12 cellular contexts compared by ENCODE assay signal in the genomic region with DNA sequence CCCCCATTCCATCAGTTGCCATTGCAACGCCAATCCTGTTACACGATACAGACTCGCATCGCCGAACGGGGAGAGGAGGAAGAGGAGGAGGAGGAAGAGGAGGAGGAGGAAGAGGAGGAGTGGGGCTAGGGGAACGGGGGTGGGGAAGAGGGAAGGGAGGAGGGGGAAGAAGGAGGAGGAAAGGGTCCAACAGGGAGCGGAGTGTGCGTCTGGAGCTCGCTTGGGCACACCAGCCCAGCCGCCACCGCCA. TPM values are rescaled to one million over a fixed set of nuclear protein-coding genes. Genes with fewer than 3 reads are reported as not detected.
DNase-seq lines count a peak whose midpoint lies in the region; ATAC-seq and TF ChIP-seq lines count a peak whose summit lies in the region.
"Had no signal": no experiment of that assay in that cellular context is flagged by ENCODE, and none has a peak within 500 bp of the region (broad histone marks: within the 10 kb centered on the region; RNA-seq: fewer than 3 reads in every experiment).

No MANE protein-coding gene starts in this region.

- no peak overlapping the region for H2BK5ac ChIP-seq in mesenchymal stem cell (ENCODE audit: low read depth, low read length, poor library complexity, severe bottlenecking)

- H3K4me2 ChIP-seq in mammary epithelial cell (ENCODE audit: insufficient read depth, low read depth, low read length) (no peak overlapping the region), mesenchymal stem cell (ENCODE audit: low read length, poor library complexity, severe bottlenecking) (peak overlapping the region; percentile 91)

- no peak overlapping the region for H3K27ac ChIP-seq in mammary epithelial cell (ENCODE audit: insufficient read depth, low read depth, low read length)
- H3K27ac ChIP-seq in mesenchymal stem cell (ENCODE audit: low read length, poor library complexity, severe bottlenecking): no peak overlapping the region
- H3K27ac ChIP-seq in thoracic aorta: no peak overlapping the region
- H3K27ac ChIP-seq in colonic mucosa: no peak overlapping the region
- H3K27ac ChIP-seq: neutrophil, tibial nerve had no signal

- H3K18ac ChIP-seq in mesenchymal stem cell (ENCODE audit: low read depth in 1 of 2, low read length in 2 of 2): no peak overlapping the region

- WGBS in mammary epithelial cell (ENCODE audit: low coverage, missing lambda C conversion rate): 4% methylated on average over 7 of the region's 12 CpGs
- WGBS in mesenchymal stem cell: 0% methylated on average over 2 of the region's 12 CpGs

- no peak overlapping the region for H3K4me3 ChIP-seq in mammary epithelial cell (replicated peaks in 1 of 3; ENCODE audit: insufficient read depth in 1 of 3, low read depth in 2 of 3, low read length in 3 of 3)
- peak overlapping the region in 1 of 2 experiments; percentile 53 for H3K4me3 ChIP-seq in mesenchymal stem cell (ENCODE audit: insufficient read depth in 1 of 2, low read depth in 1 of 2, low read length in 2 of 2)
- H3K4me3 ChIP-seq in thoracic aorta: peak overlapping the region; percentile 45
- H3K4me3 ChIP-seq in mucosa of descending colon: no peak overlapping the region
- no peak overlapping the region for H3K4me3 ChIP-seq in colonic mucosa

- no peak overlapping the region for H2AK5ac ChIP-seq in mesenchymal stem cell (ENCODE audit: low read length, severe bottlenecking)

- peaks cover 1% of the 10 kb centered on the region for H3K4me1 Mint-ChIP-seq in T-helper 2 cell treated with Interferon-gamma antibody and Interleukin-4, amounts not matched to agents 5 μg/mL and 100 μg/mL, for 36 hours (ENCODE audit: low read depth)

- peaks cover 2% of the 10 kb centered on the region for H3K9me3 ChIP-seq in mammary epithelial cell (replicated peaks; ENCODE audit: insufficient read depth, low read length)
- no peaks in the 10 kb centered on the region for H3K9me3 ChIP-seq in mesenchymal stem cell (ENCODE audit: control insufficient read depth, low read length)
- H3K9me3 ChIP-seq in thoracic aorta: no peaks in the 10 kb centered on the region
- no peaks in the 10 kb centered on the region for H3K9me3 ChIP-seq in mucosa of descending colon
- no peaks in the 10 kb centered on the region for H3K9me3 ChIP-seq in colonic mucosa
- H3K9me3 ChIP-seq: neutrophil, tibial nerve had no signal

- no peak overlapping the region for H3K4ac ChIP-seq in mesenchymal stem cell (ENCODE audit: low read depth in 1 of 2, low read length in 2 of 2)

- H2AFZ ChIP-seq in mammary epithelial cell (ENCODE audit: low read depth, low read length) (no peak overlapping the region), mesenchymal stem cell (ENCODE audit: low read depth, low read length) (peak overlapping the region; percentile 93)

- no peak overlapping the region for H3K9ac ChIP-seq in mammary epithelial cell (ENCODE audit: insufficient read depth, low read length)
- H3K9ac ChIP-seq in mesenchymal stem cell (ENCODE audit: low read length): no peak overlapping the region
- H3K9ac ChIP-seq in colonic mucosa (ENCODE audit: low read depth in 2 of 2, low read length in 2 of 2): no peak overlapping the region

- peak overlapping the region; percentile 12 for H3K4me3 Mint-ChIP-seq in T-helper 2 cell treated with Interferon-gamma antibody and Interleukin-4, amounts not matched to agents 5 μg/mL and 100 μg/mL, for 36 hours

- TF ChIP-seq CTCF in mammary epithelial cell (conservative IDR thresholded peaks at IDR 0.05 in 1 of 2, IDR thresholded peaks at IDR 0.05 in 1 of 2; ENCODE audit: extremely low read depth in 1 of 2, insufficient read depth in 1 of 2, low read depth in 1 of 2, low read length in 2 of 2): no peak
- TF ChIP-seq CTCF in thoracic aorta (IDR thresholded peaks at IDR 0.05): no peak
- TF ChIP-seq CTCF in mucosa of descending colon (IDR thresholded peaks at IDR 0.05): no peak
- no peak for TF ChIP-seq CTCF in colonic mucosa (IDR thresholded peaks at IDR 0.05)

- no peaks in the 10 kb centered on the region for H3K79me1 ChIP-seq in mesenchymal stem cell (replicated peaks; ENCODE audit: low read length, poor library complexity, severe bottlenecking)

- no peaks in the 10 kb centered on the region for H3K79me2 ChIP-seq in mammary epithelial cell (ENCODE audit: insufficient read depth, low read length)

- no peaks in the 10 kb centered on the region for H3K36me3 Mint-ChIP-seq in T-helper 2 cell treated with Interferon-gamma antibody and Interleukin-4, amounts not matched to agents 5 μg/mL and 100 μg/mL, for 36 hours (ENCODE audit: low read depth)

- CTCF ChIA-PET in mammary epithelial cell (lab: Charles Lee; ENCODE audit: low non-redundant PET): no interaction called here

- dilution Hi-C loops in mammary epithelial cell (cut with HindIII; ENCODE audit: low sequenced_read_pairs): no loop called here

- no peaks in the 10 kb centered on the region for H3K9me3 Mint-ChIP-seq in T-helper 2 cell treated with Interferon-gamma antibody and Interleukin-4, amounts not matched to agents 5 μg/mL and 100 μg/mL, for 36 hours

- no peak overlapping the region for H3K23ac ChIP-seq in mesenchymal stem cell (ENCODE audit: low read length in 2 of 2)

- H4K8ac ChIP-seq in mesenchymal stem cell (ENCODE audit: low read length): peak overlapping the region; percentile 46

- no peak for ATAC-seq in thoracic aorta (ENCODE audit: insufficient number of reproducible peaks, low FRiP score, low read depth)
- no peak for ATAC-seq in mucosa of descending colon

- H4K20me1 ChIP-seq in mammary epithelial cell (ENCODE audit: insufficient read depth, low read length): no peaks in the 10 kb centered on the region

- no peak for DNase-seq in T-helper 2 cell treated with Interferon-gamma antibody and Interleukin-4, amounts not matched to agents 5 μg/mL and 100 μg/mL, for 36 hours (ENCODE audit: low spot score)
- DNase-seq in T-helper 2 cell (no peak), mammary epithelial cell (peak; percentile 0), mesenchymal stem cell (no peak), thoracic aorta (ENCODE audit: low spot score) (no peak), mucosa of descending colon (no peak), colonic mucosa (no peak), NCI-H1105 (lab: John Stamatoyannopoulos, UW) (no peak)
- DNase-seq: dermis blood vessel endothelial cell, KBM-7 had no signal

- H3K27me3 ChIP-seq in mammary epithelial cell (ENCODE audit: insufficient read depth, low read length) (peaks cover 23% of the 10 kb centered on the region), mesenchymal stem cell (ENCODE audit: control insufficient read depth in 1 of 2, insufficient read depth in 1 of 2, low read length in 2 of 2) (peaks cover 15 to 53% of the 10 kb centered on the region in 2 experiments), thoracic aorta (replicated peaks; ENCODE audit: insufficient read depth) (no peaks in the 10 kb centered on the region), colonic mucosa (peaks cover 11% of the 10 kb centered on the region)

- H3K4me1 ChIP-seq in mammary epithelial cell (ENCODE audit: insufficient read depth, low read length) (no peaks in the 10 kb centered on the region), mesenchymal stem cell (ENCODE audit: control insufficient read depth, insufficient read depth, low read depth, low read length) (peaks cover 27% of the 10 kb centered on the region), thoracic aorta (ENCODE audit: control insufficient read depth in 1 of 2, low read depth in 2 of 2) (peaks cover 0 to 11% of the 10 kb centered on the region in 2 donors), mucosa of descending colon (ENCODE audit: low read depth) (peaks cover 2% of the 10 kb centered on the region), colonic mucosa (no peaks in the 10 kb centered on the region)

- in situ Hi-C loops in mammary epithelial cell (cut with MboI; ENCODE audit: low sequenced_read_pairs in 2 of 2): no loop called here

- H3K36me3 ChIP-seq in mammary epithelial cell (ENCODE audit: insufficient read depth, low read length) (no peaks in the 10 kb centered on the region), mesenchymal stem cell (ENCODE audit: control insufficient read depth in 1 of 2, insufficient read depth in 2 of 2, low read depth in 1 of 2, low read length in 2 of 2) (peaks cover 0 to 3% of the 10 kb centered on the region in 2 experiments), thoracic aorta (no peaks in the 10 kb centered on the region), mucosa of descending colon (ENCODE audit: low read depth) (no peaks in the 10 kb centered on the region), colonic mucosa (no peaks in the 10 kb centered on the region)
- H3K36me3 ChIP-seq: neutrophil, tibial nerve had no signal

- no peak overlapping the region for H3K27ac Mint-ChIP-seq in T-helper 2 cell treated with Interferon-gamma antibody and Interleukin-4, amounts not matched to agents 5 μg/mL and 100 μg/mL, for 36 hours

- H2BK120ac ChIP-seq in mesenchymal stem cell (ENCODE audit: low read depth, low read length): no peak overlapping the region

- H4K91ac ChIP-seq in mesenchymal stem cell (ENCODE audit: low read length): no peak overlapping the region

- intact Hi-C loops in mammary epithelial cell (cut with micrococcal nuclease) (no loop called here), mucosa of descending colon (cut with DNase I, micrococcal nuclease) (no loop called here), colonic mucosa (cut with DNase I) (no loop called here)

- no peak overlapping the region for H2BK12ac ChIP-seq in mesenchymal stem cell (ENCODE audit: low read length in 2 of 2)

- no peak overlapping the region for H3K14ac ChIP-seq in mesenchymal stem cell (ENCODE audit: low read length in 2 of 2)

- no TSS peak for BruUV-seq in mammary epithelial cell (replicated peaks; lab: Mats Ljungman, UMichigan)

- H2BK15ac ChIP-seq in mesenchymal stem cell (ENCODE audit: low read depth, poor library complexity, severe bottlenecking): peak overlapping the region; percentile 20

- peaks cover 35% of the 10 kb centered on the region for H3K27me3 Mint-ChIP-seq in T-helper 2 cell treated with Interferon-gamma antibody and Interleukin-4, amounts not matched to agents 5 μg/mL and 100 μg/mL, for 36 hours (ENCODE audit: low read depth)

RNA-seq across cellular contexts. Expression of a gene that starts 0.2 kb away (rescaled TPM):
- under 1 TPM in 1 of 2 donors, not detected in 1; 0.17 TPM for total RNA-seq in mammary epithelial cell
- not detected for polyA plus RNA-seq in mammary epithelial cell
- polyA minus RNA-seq in mammary epithelial cell: not detected
- 0.44 TPM for polyA plus RNA-seq in mesenchymal stem cell (2013, experiment 1 of 2)
- polyA plus RNA-seq in mesenchymal stem cell (2013, experiment 2 of 2): 0.49 TPM
- total RNA-seq in thoracic aorta: not detected
- under 1 TPM in 1 of 3 donors, not detected in 2; 0.35 TPM for total RNA-seq in mucosa of descending colon
- not detected for total RNA-seq in colonic mucosa
- total RNA-seq: dermis blood vessel endothelial cell had no signal
